In the genomic region with DNA sequence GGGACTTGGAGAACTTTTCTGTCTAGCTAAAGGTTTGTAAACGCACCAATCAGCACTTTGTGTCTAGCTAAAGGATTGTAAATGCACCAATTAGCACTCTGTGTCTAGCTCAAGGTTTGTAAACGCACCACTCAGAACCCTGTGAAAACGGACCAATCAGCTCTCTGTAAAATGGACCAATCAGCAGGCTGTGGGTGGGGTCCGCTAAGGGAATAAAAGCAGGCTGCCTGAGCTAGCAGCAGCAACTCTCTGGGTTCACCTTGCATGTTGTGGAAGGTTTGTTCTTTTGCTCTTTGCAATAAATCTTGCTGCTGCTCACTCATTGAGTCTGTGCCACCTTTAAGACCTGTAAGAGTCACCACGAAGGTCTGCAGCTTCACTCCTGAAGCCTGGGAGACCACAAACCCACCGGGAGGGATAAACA, we compare ENCODE assay signal across 1 cellular context.
A peak's percentile ranks its signal among the peaks of the same experiment; 100 is the strongest.
TF ChIP-seq lines count a peak whose summit lies in the region.
"Not testable (repeated sequence)": the region's sequence is repeated elsewhere in the genome, so short reads cannot be mapped to it uniquely, and the experiment has no call there.

No MANE protein-coding gene starts in this region.

TF ChIP-seq in HepG2, 621 proteins besides CTCF, POLR2A, EP300 and RAD21 (continues in another document):
- not testable (repeated sequence) for TF ChIP-seq GABPA (IDR thresholded peaks at IDR 0.05; ENCODE audit: low read depth, low read length); SP1 (IDR thresholded peaks at IDR 0.05); SOX13 (IDR thresholded peaks at IDR 0.05); FOXA1 (IDR thresholded peaks at IDR 0.05)
- 0 out of 2 replicates have a peak, but pooled peaks have one; percentile 27 for TF ChIP-seq GABPA (CRISPR knock-in tag; IDR thresholded peaks at IDR 0.05; ENCODE audit: low read depth)
- peak; percentile 17; the same call in 1 of the 2 replicates for TF ChIP-seq KAT7 (CRISPR knock-in tag; IDR thresholded peaks at IDR 0.05; ENCODE audit: borderline replicate concordance)
- TF ChIP-seq MEF2D (CRISPR knock-in tag; IDR thresholded peaks at IDR 0.05): 0 out of 2 replicates have a peak, but pooled peaks have one; percentile 19
- peak; percentile 92 for TF ChIP-seq NFYC (CRISPR knock-in tag; IDR thresholded peaks at IDR 0.05)
- TF ChIP-seq SIN3A (IDR thresholded peaks at IDR 0.05; ENCODE audit: borderline replicate concordance, low read depth, low read length): 0 out of 2 replicates have a peak, but pooled peaks have one; percentile 43
- 0 out of 2 replicates have a peak, but pooled peaks have one; percentile 46 for TF ChIP-seq TMF1 (CRISPR knock-in tag; IDR thresholded peaks at IDR 0.05; ENCODE audit: low read depth)
- TF ChIP-seq ZMYM2 (CRISPR knock-in tag; IDR thresholded peaks at IDR 0.05): peak; percentile 90
- TF ChIP-seq, protein P1, sequence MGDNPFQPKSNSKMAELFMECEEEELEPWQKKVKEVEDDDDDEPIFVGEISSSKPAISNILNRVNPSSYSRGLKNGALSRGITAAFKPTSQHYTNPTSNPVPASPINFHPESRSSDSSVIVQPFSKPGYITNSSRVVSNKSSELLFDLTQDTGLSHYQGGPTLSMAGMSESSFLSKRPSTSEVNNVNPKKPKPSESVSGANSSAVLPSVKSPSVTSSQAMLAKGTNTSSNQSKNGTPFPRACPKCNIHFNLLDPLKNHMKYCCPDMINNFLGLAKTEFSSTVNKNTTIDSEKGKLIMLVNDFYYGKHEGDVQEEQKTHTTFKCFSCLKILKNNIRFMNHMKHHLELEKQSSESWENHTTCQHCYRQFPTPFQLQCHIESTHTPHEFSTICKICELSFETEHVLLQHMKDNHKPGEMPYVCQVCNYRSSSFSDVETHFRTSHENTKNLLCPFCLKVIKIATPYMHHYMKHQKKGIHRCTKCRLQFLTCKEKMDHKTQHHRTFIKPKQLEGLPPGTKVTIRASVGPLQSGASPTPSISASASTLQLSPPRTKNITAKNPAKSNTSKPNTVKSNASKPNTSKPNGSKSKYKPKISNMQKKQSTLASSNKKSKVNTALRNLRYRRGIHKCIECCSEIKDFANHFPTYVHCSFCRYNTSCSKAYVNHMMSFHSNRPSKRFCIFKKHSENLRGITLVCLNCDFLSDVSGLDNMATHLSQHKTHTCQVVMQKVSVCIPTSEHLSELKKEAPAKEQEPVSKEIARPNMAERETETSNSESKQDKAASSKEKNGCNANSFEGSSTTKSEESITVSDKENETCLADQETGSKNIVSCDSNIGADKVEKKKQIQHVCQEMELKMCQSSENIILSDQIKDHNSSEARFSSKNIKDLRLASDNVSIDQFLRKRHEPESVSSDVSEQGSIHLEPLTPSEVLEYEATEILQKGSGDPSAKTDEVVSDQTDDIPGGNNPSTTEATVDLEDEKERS (CRISPR knock-in tag; IDR thresholded peaks at IDR 0.05): peak; percentile 51; the same call in 1 of the 2 replicates
- TF ChIP-seq POLR2G (IDR thresholded peaks at IDR 0.05; ENCODE audit: low read depth, low read length): peak; percentile 82
- peak; percentile 81 for TF ChIP-seq SP1 (CRISPR knock-in tag; IDR thresholded peaks at IDR 0.05)
- peak; percentile 96 for TF ChIP-seq NFYB (CRISPR knock-in tag; IDR thresholded peaks at IDR 0.05)
- TF ChIP-seq, protein P2, sequence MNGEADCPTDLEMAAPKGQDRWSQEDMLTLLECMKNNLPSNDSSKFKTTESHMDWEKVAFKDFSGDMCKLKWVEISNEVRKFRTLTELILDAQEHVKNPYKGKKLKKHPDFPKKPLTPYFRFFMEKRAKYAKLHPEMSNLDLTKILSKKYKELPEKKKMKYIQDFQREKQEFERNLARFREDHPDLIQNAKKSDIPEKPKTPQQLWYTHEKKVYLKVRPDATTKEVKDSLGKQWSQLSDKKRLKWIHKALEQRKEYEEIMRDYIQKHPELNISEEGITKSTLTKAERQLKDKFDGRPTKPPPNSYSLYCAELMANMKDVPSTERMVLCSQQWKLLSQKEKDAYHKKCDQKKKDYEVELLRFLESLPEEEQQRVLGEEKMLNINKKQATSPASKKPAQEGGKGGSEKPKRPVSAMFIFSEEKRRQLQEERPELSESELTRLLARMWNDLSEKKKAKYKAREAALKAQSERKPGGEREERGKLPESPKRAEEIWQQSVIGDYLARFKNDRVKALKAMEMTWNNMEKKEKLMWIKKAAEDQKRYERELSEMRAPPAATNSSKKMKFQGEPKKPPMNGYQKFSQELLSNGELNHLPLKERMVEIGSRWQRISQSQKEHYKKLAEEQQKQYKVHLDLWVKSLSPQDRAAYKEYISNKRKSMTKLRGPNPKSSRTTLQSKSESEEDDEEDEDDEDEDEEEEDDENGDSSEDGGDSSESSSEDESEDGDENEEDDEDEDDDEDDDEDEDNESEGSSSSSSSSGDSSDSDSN (CRISPR knock-in tag; IDR thresholded peaks at IDR 0.05): peak; percentile 30; the same call in 1 of the 2 replicates
- TF ChIP-seq ZNF333 (CRISPR knock-in tag; IDR thresholded peaks at IDR 0.05; ENCODE audit: borderline replicate concordance): peak; percentile 2; the same call in 1 of the 2 replicates
- peak; percentile 47; the same call in 1 of the 2 replicates for TF ChIP-seq MED1 (CRISPR knock-in tag; IDR thresholded peaks at IDR 0.05)
- TF ChIP-seq REPIN1 (CRISPR knock-in tag; IDR thresholded peaks at IDR 0.05; ENCODE audit: borderline replicate concordance, low read depth): 0 out of 2 replicates have a peak, but pooled peaks have one; percentile 28
- 0 out of 2 replicates have a peak, but pooled peaks have one; percentile 9 for TF ChIP-seq FOSL2 (CRISPR knock-in tag; IDR thresholded peaks at IDR 0.05)
- TF ChIP-seq SALL1 (CRISPR knock-in tag; IDR thresholded peaks at IDR 0.05): peak; percentile 37; the same call in 1 of the 2 replicates
- TF ChIP-seq ZNF33B (CRISPR knock-in tag; IDR thresholded peaks at IDR 0.05): 0 out of 2 replicates have a peak, but pooled peaks have one; percentile 2
- TF ChIP-seq SOX13 (CRISPR knock-in tag; conservative IDR thresholded peaks at IDR 0.05 in 1 of 2, IDR thresholded peaks at IDR 0.05 in 1 of 2): 0 out of 4 replicates have a peak, but pooled peaks of 1 of the 2 experiments have one; percentile 8
- TF ChIP-seq, protein P3, sequence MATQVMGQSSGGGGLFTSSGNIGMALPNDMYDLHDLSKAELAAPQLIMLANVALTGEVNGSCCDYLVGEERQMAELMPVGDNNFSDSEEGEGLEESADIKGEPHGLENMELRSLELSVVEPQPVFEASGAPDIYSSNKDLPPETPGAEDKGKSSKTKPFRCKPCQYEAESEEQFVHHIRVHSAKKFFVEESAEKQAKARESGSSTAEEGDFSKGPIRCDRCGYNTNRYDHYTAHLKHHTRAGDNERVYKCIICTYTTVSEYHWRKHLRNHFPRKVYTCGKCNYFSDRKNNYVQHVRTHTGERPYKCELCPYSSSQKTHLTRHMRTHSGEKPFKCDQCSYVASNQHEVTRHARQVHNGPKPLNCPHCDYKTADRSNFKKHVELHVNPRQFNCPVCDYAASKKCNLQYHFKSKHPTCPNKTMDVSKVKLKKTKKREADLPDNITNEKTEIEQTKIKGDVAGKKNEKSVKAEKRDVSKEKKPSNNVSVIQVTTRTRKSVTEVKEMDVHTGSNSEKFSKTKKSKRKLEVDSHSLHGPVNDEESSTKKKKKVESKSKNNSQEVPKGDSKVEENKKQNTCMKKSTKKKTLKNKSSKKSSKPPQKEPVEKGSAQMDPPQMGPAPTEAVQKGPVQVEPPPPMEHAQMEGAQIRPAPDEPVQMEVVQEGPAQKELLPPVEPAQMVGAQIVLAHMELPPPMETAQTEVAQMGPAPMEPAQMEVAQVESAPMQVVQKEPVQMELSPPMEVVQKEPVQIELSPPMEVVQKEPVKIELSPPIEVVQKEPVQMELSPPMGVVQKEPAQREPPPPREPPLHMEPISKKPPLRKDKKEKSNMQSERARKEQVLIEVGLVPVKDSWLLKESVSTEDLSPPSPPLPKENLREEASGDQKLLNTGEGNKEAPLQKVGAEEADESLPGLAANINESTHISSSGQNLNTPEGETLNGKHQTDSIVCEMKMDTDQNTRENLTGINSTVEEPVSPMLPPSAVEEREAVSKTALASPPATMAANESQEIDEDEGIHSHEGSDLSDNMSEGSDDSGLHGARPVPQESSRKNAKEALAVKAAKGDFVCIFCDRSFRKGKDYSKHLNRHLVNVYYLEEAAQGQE (IDR thresholded peaks at IDR 0.05; ENCODE audit: borderline replicate concordance in 1 of 2, low read depth in 1 of 2, low read length in 2 of 2): peak in 1 of 2 experiments; percentile 35; a peak in 1 of 4 replicates
- TF ChIP-seq, protein P4, sequence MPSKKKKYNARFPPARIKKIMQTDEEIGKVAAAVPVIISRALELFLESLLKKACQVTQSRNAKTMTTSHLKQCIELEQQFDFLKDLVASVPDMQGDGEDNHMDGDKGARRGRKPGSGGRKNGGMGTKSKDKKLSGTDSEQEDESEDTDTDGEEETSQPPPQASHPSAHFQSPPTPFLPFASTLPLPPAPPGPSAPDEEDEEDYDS (CRISPR knock-in tag; IDR thresholded peaks at IDR 0.05): peak; percentile 96
- TF ChIP-seq, protein P5, sequence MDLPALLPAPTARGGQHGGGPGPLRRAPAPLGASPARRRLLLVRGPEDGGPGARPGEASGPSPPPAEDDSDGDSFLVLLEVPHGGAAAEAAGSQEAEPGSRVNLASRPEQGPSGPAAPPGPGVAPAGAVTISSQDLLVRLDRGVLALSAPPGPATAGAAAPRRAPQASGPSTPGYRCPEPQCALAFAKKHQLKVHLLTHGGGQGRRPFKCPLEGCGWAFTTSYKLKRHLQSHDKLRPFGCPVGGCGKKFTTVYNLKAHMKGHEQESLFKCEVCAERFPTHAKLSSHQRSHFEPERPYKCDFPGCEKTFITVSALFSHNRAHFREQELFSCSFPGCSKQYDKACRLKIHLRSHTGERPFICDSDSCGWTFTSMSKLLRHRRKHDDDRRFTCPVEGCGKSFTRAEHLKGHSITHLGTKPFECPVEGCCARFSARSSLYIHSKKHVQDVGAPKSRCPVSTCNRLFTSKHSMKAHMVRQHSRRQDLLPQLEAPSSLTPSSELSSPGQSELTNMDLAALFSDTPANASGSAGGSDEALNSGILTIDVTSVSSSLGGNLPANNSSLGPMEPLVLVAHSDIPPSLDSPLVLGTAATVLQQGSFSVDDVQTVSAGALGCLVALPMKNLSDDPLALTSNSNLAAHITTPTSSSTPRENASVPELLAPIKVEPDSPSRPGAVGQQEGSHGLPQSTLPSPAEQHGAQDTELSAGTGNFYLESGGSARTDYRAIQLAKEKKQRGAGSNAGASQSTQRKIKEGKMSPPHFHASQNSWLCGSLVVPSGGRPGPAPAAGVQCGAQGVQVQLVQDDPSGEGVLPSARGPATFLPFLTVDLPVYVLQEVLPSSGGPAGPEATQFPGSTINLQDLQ (CRISPR knock-in tag; IDR thresholded peaks at IDR 0.05): peak; percentile 34; the same call in 1 of the 2 replicates
- TF ChIP-seq, protein P6, sequence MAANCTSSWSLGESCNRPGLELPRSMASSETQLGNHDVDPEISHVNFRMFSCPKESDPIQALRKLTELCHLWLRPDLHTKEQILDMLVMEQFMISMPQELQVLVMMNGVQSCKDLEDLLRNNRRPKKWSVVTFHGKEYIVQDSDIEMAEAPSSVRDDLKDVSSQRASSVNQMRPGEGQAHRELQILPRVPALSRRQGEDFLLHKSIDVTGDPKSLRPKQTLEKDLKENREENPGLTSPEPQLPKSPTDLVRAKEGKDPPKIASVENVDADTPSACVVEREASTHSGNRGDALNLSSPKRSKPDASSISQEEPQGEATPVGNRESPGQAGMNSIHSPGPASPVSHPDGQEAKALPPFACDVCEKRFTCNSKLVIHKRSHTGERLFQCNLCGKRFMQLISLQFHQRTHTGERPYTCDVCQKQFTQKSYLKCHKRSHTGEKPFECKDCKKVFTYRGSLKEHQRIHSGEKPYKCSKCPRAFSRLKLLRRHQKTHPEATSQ (CRISPR knock-in tag; IDR thresholded peaks at IDR 0.05; ENCODE audit: borderline replicate concordance): peak; percentile 73; the same call in 1 of the 2 replicates
- 0 out of 2 replicates have a peak, but pooled peaks have one; percentile 1 for TF ChIP-seq ZSCAN31 (CRISPR knock-in tag; IDR thresholded peaks at IDR 0.05; ENCODE audit: low read depth)
- peak; percentile 11; the same call in 1 of the 2 replicates for TF ChIP-seq PHF20 (CRISPR knock-in tag; IDR thresholded peaks at IDR 0.05)
- TF ChIP-seq FOXK1 (CRISPR knock-in tag; IDR thresholded peaks at IDR 0.05; ENCODE audit: borderline replicate concordance, low read depth): peak; percentile 72; the same call in 1 of the 2 replicates
- peak; percentile 75; the same call in 1 of the 2 replicates for TF ChIP-seq SMYD3 (CRISPR knock-in tag; IDR thresholded peaks at IDR 0.05)
- peak; percentile 96 for TF ChIP-seq POLR2AphosphoS5 (IDR thresholded peaks at IDR 0.05; ENCODE audit: low read depth, low read length)
- TF ChIP-seq GATAD1 (CRISPR knock-in tag; IDR thresholded peaks at IDR 0.05): 0 out of 2 replicates have a peak, but pooled peaks have one; percentile 22
- TF ChIP-seq, protein P7, sequence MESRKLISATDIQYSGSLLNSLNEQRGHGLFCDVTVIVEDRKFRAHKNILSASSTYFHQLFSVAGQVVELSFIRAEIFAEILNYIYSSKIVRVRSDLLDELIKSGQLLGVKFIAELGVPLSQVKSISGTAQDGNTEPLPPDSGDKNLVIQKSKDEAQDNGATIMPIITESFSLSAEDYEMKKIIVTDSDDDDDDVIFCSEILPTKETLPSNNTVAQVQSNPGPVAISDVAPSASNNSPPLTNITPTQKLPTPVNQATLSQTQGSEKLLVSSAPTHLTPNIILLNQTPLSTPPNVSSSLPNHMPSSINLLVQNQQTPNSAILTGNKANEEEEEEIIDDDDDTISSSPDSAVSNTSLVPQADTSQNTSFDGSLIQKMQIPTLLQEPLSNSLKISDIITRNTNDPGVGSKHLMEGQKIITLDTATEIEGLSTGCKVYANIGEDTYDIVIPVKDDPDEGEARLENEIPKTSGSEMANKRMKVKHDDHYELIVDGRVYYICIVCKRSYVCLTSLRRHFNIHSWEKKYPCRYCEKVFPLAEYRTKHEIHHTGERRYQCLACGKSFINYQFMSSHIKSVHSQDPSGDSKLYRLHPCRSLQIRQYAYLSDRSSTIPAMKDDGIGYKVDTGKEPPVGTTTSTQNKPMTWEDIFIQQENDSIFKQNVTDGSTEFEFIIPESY (CRISPR knock-in tag; IDR thresholded peaks at IDR 0.05): peak; percentile 87
- peak; percentile 49 for TF ChIP-seq TAF1 (CRISPR knock-in tag; IDR thresholded peaks at IDR 0.05)
- TF ChIP-seq ARID2 (CRISPR knock-in tag; IDR thresholded peaks at IDR 0.05; ENCODE audit: borderline replicate concordance): peak; percentile 79; the same call in 1 of the 2 replicates
- 0 out of 2 replicates have a peak, but pooled peaks have one; percentile 4 for TF ChIP-seq FOXA1 (CRISPR knock-in tag; IDR thresholded peaks at IDR 0.05)
- peak; percentile 68 for TF ChIP-seq BORCS8-MEF2B (CRISPR knock-in tag; IDR thresholded peaks at IDR 0.05)
- peak; percentile 22; the same call in 1 of the 2 replicates for TF ChIP-seq KDM2A (CRISPR knock-in tag; IDR thresholded peaks at IDR 0.05; ENCODE audit: borderline replicate concordance, low read depth)
- TF ChIP-seq ZMYM4 (CRISPR knock-in tag; IDR thresholded peaks at IDR 0.05): peak; percentile 99
- 0 out of 2 replicates have a peak, but pooled peaks have one; percentile 4 for TF ChIP-seq CEBPG (CRISPR knock-in tag; IDR thresholded peaks at IDR 0.05)
- peak; percentile 18; the same call in 1 of the 2 replicates for TF ChIP-seq GTF2F1 (IDR thresholded peaks at IDR 0.05; ENCODE audit: low read length)
- peak; percentile 60; the same call in 1 of the 2 replicates for TF ChIP-seq GATA4 (IDR thresholded peaks at IDR 0.05; ENCODE audit: borderline replicate concordance, low read depth)
- TF ChIP-seq, protein P8, sequence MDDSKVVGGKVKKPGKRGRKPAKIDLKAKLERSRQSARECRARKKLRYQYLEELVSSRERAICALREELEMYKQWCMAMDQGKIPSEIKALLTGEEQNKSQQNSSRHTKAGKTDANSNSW (CRISPR knock-in tag; IDR thresholded peaks at IDR 0.05; ENCODE audit: borderline replicate concordance): 0 out of 2 replicates have a peak, but pooled peaks have one; percentile 25
- 0 out of 2 replicates have a peak, but pooled peaks have one; percentile 64 for TF ChIP-seq ZMAT3 (CRISPR knock-in tag; conservative IDR thresholded peaks at IDR 0.05)
